13 cellular contexts compared by ENCODE assay signal in genomic region chr16:89297870-89298545, GRCh38.
DNase-seq lines count a peak whose midpoint lies in the region; ATAC-seq and TF ChIP-seq lines count a peak whose summit lies in the region.
"Had no signal": no experiment of that assay in that cellular context is flagged by ENCODE, and none has a peak within 500 bp of the region (broad histone marks: within the 10 kb centered on the region; RNA-seq: fewer than 3 reads in every experiment).

No MANE protein-coding gene starts in this region.

- 85% methylated on average over 18 of the region's 19 CpGs for WGBS in esophagus muscularis mucosa

- intact Hi-C loops in esophagus muscularis mucosa (cut with DNase I) (loop anchor here (10.0 kb wide), 1 partner anchor 53 kb away; no protein-coding TSS in a partner anchor), left colon (cut with DNase I, micrococcal nuclease) (no loop called here)

- H3K27me3 Mint-ChIP-seq in WTC11 (ENCODE audit: low read depth) = no peaks in the 10 kb centered on the region
- no peaks in the 10 kb centered on the region for H3K27me3 Mint-ChIP-seq in stimulated activated naive B cell treated with anti-CD40 and anti-IgM and Interleukin-4, amounts not matched to agents 10 μg/mL and 1 μg/mL and 100 μg/mL, for 72 hours

- no peaks in the 10 kb centered on the region for H3K36me3 Mint-ChIP-seq in activated naive CD4-positive, alpha-beta T cell treated with anti-CD3 and anti-CD28 coated beads, Interleukin-2, amount 50 U/mL, for 72 hours
- peaks cover 4% of the 10 kb centered on the region; the same call in 1 of the 2 replicates for H3K36me3 Mint-ChIP-seq in WTC11
- H3K36me3 Mint-ChIP-seq in stimulated activated naive B cell treated with anti-CD40 and anti-IgM and Interleukin-4, amounts not matched to agents 10 μg/mL and 1 μg/mL and 100 μg/mL, for 72 hours = peaks cover 36 to 43% of the 10 kb centered on the region in 2 donors

- CTCF ChIA-PET in WTC11 (lab: Charles Lee) = interaction anchor here (0.8 to 8.2 kb wide), 2 partner anchors 10 to 16 kb away, joined by 3 to 89 read pairs; no protein-coding TSS in a partner anchor

- no peak for TF ChIP-seq POLR2A in esophagus muscularis mucosa (IDR thresholded peaks at IDR 0.05; ENCODE audit: low read depth)

- TF ChIP-seq CTCF in WTC11 (IDR thresholded peaks at IDR 0.05) (no peak), esophagus muscularis mucosa (IDR thresholded peaks at IDR 0.05) (no peak)

- no peaks in the 10 kb centered on the region for H3K9me3 ChIP-seq in esophagus muscularis mucosa
- H3K9me3 ChIP-seq: lower lobe of right lung, Peyer's patch had no signal

- ATAC-seq in activated naive CD4-positive, alpha-beta T cell treated with anti-CD3 and anti-CD28 coated beads, Interleukin-2, amount 50 U/mL, for 72 hours = no peak
- ATAC-seq in WTC11 (no peak), left colon (no peak)
- ATAC-seq in stimulated activated naive B cell treated with anti-CD40 and anti-IgM and Interleukin-4, amounts not matched to agents 10 μg/mL and 1 μg/mL and 100 μg/mL, for 72 hours (replicated peaks) = no peak
- ATAC-seq: lower lobe of right lung had no signal

- POLR2A ChIA-PET in WTC11 (lab: Charles Lee) = no interaction called here

- no peak overlapping the region for H3K4me3 ChIP-seq in esophagus muscularis mucosa
- H3K4me3 ChIP-seq: lower lobe of right lung, Peyer's patch had no signal

- H3K27ac Mint-ChIP-seq in activated naive CD4-positive, alpha-beta T cell treated with anti-CD3 and anti-CD28 coated beads, Interleukin-2, amount 50 U/mL, for 72 hours = peak overlapping the region; percentile 20 to 71
- peak overlapping the region; percentile 89 for H3K27ac Mint-ChIP-seq in WTC11
- H3K27ac Mint-ChIP-seq in stimulated activated naive B cell treated with anti-CD40 and anti-IgM and Interleukin-4, amounts not matched to agents 10 μg/mL and 1 μg/mL and 100 μg/mL, for 72 hours = peak overlapping the region; percentile 80

- DNase-seq in activated naive CD4-positive, alpha-beta T cell treated with anti-CD3 and anti-CD28 coated beads, Interleukin-2, amount 50 U/mL, for 72 hours (ENCODE audit: low spot score in 2 of 2) = no peak
- no peak for DNase-seq in activated naive CD4-positive, alpha-beta T cell (lab: John Stamatoyannopoulos, UW)
- DNase-seq in WTC11 (ENCODE audit: low spot score) (no peak), esophagus muscularis mucosa (ENCODE audit: extremely low spot score) (no peak), left colon (no peak), COLO829 (ENCODE audit: low spot score) (no peak)
- DNase-seq in stimulated activated naive B cell treated with anti-CD40 and anti-IgM and Interleukin-4, amounts not matched to agents 10 μg/mL and 1 μg/mL and 100 μg/mL, for 72 hours = no peak
- no peak for DNase-seq in stimulated activated CD4-positive, alpha-beta T cell treated with anti-CD3 and anti-CD28 coated beads, Interleukin-2, amount 100 ng/mL, for 24 hours
- DNase-seq: effector memory CD4-positive, alpha-beta T cell; lower lobe of right lung; NCI-H1048; NCI-H2227 treated with DMSO at 0.1 percent for 48 hours; Peyer's patch had no signal

- H3K36me3 ChIP-seq in esophagus muscularis mucosa = peaks cover 0 to 17% (median 3%) of the 10 kb centered on the region in 4 donors

- no peaks in the 10 kb centered on the region for H3K9me3 Mint-ChIP-seq in activated naive CD4-positive, alpha-beta T cell treated with anti-CD3 and anti-CD28 coated beads, Interleukin-2, amount 50 U/mL, for 72 hours
- H3K9me3 Mint-ChIP-seq in WTC11 = no peaks in the 10 kb centered on the region
- H3K9me3 Mint-ChIP-seq in stimulated activated naive B cell treated with anti-CD40 and anti-IgM and Interleukin-4, amounts not matched to agents 10 μg/mL and 1 μg/mL and 100 μg/mL, for 72 hours = no peaks in the 10 kb centered on the region

- no peaks in the 10 kb centered on the region for H3K27me3 ChIP-seq in esophagus muscularis mucosa
- H3K27me3 ChIP-seq: Peyer's patch had no signal

- peak overlapping the region; percentile 83 to 90 (median 90) for H3K27ac ChIP-seq in esophagus muscularis mucosa (replicated peaks in 1 of 4)
- H3K27ac ChIP-seq: lower lobe of right lung, Peyer's patch had no signal

- no peak for TF ChIP-seq EP300 in esophagus muscularis mucosa (IDR thresholded peaks at IDR 0.05)

- H3K4me1 ChIP-seq in esophagus muscularis mucosa = peaks cover 67 to 93% (median 91%) of the 10 kb centered on the region in 4 donors

- peaks cover 51% of the 10 kb centered on the region for H3K4me1 Mint-ChIP-seq in WTC11
- peaks cover 15 to 41% of the 10 kb centered on the region in 2 donors for H3K4me1 Mint-ChIP-seq in stimulated activated naive B cell treated with anti-CD40 and anti-IgM and Interleukin-4, amounts not matched to agents 10 μg/mL and 1 μg/mL and 100 μg/mL, for 72 hours

- no peak overlapping the region for H3K4me3 Mint-ChIP-seq in WTC11
- peak overlapping the region in 1 of 2 donors; percentile 21 for H3K4me3 Mint-ChIP-seq in stimulated activated naive B cell treated with anti-CD40 and anti-IgM and Interleukin-4, amounts not matched to agents 10 μg/mL and 1 μg/mL and 100 μg/mL, for 72 hours

TF ChIP-seq in WTC11, 78 proteins besides CTCF, POLR2A, EP300 and RAD21:
- TF ChIP-seq NFATC4 (CRISPR knock-in tag; IDR thresholded peaks at IDR 0.05) = no peak
- no peak for TF ChIP-seq CDX4 (CRISPR knock-in tag; IDR thresholded peaks at IDR 0.05; ENCODE audit: borderline replicate concordance)
- no peak for TF ChIP-seq IRF1 (CRISPR knock-in tag; IDR thresholded peaks at IDR 0.05)
- TF ChIP-seq SP1 (CRISPR knock-in tag; conservative IDR thresholded peaks at IDR 0.05) = no peak
